3 cellular contexts compared by ENCODE assay signal in the genomic region with DNA sequence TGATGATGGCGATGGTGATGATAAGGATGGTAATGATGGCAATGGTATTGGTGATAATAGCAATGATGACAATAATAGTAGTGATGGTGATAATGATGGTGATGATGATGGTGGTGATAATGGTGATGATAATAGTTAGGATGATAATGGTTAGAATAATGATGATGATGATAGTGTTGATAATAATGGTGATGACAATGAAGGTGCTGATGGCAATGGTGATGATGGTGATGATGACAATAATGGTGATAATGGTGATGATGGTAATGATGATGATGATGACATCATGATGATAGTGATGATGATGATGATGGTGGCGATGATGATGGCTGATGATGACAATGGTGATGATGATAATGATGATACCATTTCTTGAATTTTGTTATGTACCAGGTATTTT.
A peak's percentile ranks its signal among the peaks of the same experiment; 100 is the strongest.
TF ChIP-seq lines count a peak whose summit lies in the region.

No MANE protein-coding gene starts in this region.

TF ChIP-seq in HepG2, 621 proteins besides CTCF, POLR2A, EP300 and RAD21 (continues in another document):
- TF ChIP-seq, protein P1, sequence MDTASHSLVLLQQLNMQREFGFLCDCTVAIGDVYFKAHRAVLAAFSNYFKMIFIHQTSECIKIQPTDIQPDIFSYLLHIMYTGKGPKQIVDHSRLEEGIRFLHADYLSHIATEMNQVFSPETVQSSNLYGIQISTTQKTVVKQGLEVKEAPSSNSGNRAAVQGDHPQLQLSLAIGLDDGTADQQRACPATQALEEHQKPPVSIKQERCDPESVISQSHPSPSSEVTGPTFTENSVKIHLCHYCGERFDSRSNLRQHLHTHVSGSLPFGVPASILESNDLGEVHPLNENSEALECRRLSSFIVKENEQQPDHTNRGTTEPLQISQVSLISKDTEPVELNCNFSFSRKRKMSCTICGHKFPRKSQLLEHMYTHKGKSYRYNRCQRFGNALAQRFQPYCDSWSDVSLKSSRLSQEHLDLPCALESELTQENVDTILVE (CRISPR knock-in tag; IDR thresholded peaks at IDR 0.05), result no peak
- TF ChIP-seq PHB2 (IDR thresholded peaks at IDR 0.05; ENCODE audit: partially characterized antibody) (no peak), RNF2 (conservative IDR thresholded peaks at IDR 0.05; ENCODE audit: low read depth) (no peak), FOSL1 (CRISPR knock-in tag; IDR thresholded peaks at IDR 0.05; ENCODE audit: borderline replicate concordance) (no peak), ZFP37 (CRISPR knock-in tag; IDR thresholded peaks at IDR 0.05; ENCODE audit: borderline replicate concordance) (no peak), ATM (IDR thresholded peaks at IDR 0.05; ENCODE audit: borderline replicate concordance) (peak; percentile 43; the same call in 1 of the 2 replicates), ARNT2 (CRISPR knock-in tag; IDR thresholded peaks at IDR 0.05; ENCODE audit: low read depth) (no peak), IRX3 (CRISPR knock-in tag; IDR thresholded peaks at IDR 0.05; ENCODE audit: borderline replicate concordance, low read depth) (no peak), MTF1 (CRISPR knock-in tag; IDR thresholded peaks at IDR 0.05) (no peak), ATF7 (IDR thresholded peaks at IDR 0.05) (peak; percentile 99), ATF7 (CRISPR knock-in tag; IDR thresholded peaks at IDR 0.05) (no peak), SAP130 (CRISPR knock-in tag; IDR thresholded peaks at IDR 0.05; ENCODE audit: low read depth) (no peak), PLRG1 (conservative IDR thresholded peaks at IDR 0.05) (0 out of 2 replicates have a peak, but pooled peaks have one; percentile 55), NFE2L1 (CRISPR knock-in tag; IDR thresholded peaks at IDR 0.05; ENCODE audit: borderline replicate concordance) (no peak), CREB1 (IDR thresholded peaks at IDR 0.05) (peak; percentile 98), CREB1 (CRISPR knock-in tag; IDR thresholded peaks at IDR 0.05) (no peak)
- TF ChIP-seq, protein P2, sequence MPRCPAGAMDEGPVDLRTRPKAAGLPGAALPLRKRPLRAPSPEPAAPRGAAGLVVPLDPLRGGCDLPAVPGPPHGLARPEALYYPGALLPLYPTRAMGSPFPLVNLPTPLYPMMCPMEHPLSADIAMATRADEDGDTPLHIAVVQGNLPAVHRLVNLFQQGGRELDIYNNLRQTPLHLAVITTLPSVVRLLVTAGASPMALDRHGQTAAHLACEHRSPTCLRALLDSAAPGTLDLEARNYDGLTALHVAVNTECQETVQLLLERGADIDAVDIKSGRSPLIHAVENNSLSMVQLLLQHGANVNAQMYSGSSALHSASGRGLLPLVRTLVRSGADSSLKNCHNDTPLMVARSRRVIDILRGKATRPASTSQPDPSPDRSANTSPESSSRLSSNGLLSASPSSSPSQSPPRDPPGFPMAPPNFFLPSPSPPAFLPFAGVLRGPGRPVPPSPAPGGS (CRISPR knock-in tag; IDR thresholded peaks at IDR 0.05), result no peak
- TF ChIP-seq, protein P3, sequence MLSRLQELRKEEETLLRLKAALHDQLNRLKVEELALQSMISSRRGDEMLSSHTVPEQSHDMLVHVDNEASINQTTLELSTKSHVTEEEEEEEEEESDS (CRISPR knock-in tag; IDR thresholded peaks at IDR 0.05; ENCODE audit: borderline replicate concordance), result no peak
- TF ChIP-seq, protein P4, sequence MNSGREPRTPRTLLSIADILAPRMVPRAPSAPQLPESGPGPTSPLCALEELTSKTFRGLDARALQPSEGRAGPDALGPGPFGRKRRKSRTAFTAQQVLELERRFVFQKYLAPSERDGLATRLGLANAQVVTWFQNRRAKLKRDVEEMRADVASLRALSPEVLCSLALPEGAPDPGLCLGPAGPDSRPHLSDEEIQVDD (CRISPR knock-in tag; IDR thresholded peaks at IDR 0.05; ENCODE audit: borderline replicate concordance), result no peak

TF ChIP-seq in K562, 482 proteins besides CTCF, POLR2A, EP300 and RAD21:
- TF ChIP-seq, protein P5, sequence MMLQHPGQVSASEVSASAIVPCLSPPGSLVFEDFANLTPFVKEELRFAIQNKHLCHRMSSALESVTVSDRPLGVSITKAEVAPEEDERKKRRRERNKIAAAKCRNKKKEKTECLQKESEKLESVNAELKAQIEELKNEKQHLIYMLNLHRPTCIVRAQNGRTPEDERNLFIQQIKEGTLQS (IDR thresholded peaks at IDR 0.05), result peak; percentile 66; the same call in 1 of the 2 replicates
- TF ChIP-seq, protein P5 (CRISPR knock-in tag; conservative IDR thresholded peaks at IDR 0.05), result no peak
- TF ChIP-seq ZNF24 (IDR thresholded peaks at IDR 0.05) (no peak), POLR2H (tag; IDR thresholded peaks at IDR 0.05; ENCODE audit: low read depth) (no peak), ATF1 (CRISPR knock-in tag; IDR thresholded peaks at IDR 0.05) (no peak), ATF1 (tag; IDR thresholded peaks at IDR 0.05) (peak; percentile 55)

TF ChIP-seq in neural cell, 6 proteins besides CTCF, POLR2A, EP300 and RAD21:
- TF ChIP-seq, protein P6, sequence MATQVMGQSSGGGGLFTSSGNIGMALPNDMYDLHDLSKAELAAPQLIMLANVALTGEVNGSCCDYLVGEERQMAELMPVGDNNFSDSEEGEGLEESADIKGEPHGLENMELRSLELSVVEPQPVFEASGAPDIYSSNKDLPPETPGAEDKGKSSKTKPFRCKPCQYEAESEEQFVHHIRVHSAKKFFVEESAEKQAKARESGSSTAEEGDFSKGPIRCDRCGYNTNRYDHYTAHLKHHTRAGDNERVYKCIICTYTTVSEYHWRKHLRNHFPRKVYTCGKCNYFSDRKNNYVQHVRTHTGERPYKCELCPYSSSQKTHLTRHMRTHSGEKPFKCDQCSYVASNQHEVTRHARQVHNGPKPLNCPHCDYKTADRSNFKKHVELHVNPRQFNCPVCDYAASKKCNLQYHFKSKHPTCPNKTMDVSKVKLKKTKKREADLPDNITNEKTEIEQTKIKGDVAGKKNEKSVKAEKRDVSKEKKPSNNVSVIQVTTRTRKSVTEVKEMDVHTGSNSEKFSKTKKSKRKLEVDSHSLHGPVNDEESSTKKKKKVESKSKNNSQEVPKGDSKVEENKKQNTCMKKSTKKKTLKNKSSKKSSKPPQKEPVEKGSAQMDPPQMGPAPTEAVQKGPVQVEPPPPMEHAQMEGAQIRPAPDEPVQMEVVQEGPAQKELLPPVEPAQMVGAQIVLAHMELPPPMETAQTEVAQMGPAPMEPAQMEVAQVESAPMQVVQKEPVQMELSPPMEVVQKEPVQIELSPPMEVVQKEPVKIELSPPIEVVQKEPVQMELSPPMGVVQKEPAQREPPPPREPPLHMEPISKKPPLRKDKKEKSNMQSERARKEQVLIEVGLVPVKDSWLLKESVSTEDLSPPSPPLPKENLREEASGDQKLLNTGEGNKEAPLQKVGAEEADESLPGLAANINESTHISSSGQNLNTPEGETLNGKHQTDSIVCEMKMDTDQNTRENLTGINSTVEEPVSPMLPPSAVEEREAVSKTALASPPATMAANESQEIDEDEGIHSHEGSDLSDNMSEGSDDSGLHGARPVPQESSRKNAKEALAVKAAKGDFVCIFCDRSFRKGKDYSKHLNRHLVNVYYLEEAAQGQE (IDR thresholded peaks at IDR 0.05; ENCODE audit: borderline replicate concordance), result no peak
- TF ChIP-seq POLR2AphosphoS5 (IDR thresholded peaks at IDR 0.05) (no peak), MXI1 (conservative IDR thresholded peaks at IDR 0.05; ENCODE audit: poor library complexity, severe bottlenecking) (no peak), EZH2 (IDR thresholded peaks at IDR 0.05; ENCODE audit: borderline replicate concordance, insufficient read depth, low read length, poor library complexity, severe bottlenecking) (no peak), SMC3 (conservative IDR thresholded peaks at IDR 0.05; ENCODE audit: poor library complexity) (no peak), TAF1 (IDR thresholded peaks at IDR 0.05; ENCODE audit: low read depth) (no peak)
TF ChIP-seq in neural cell: peak in this region for 0.
